ENCODE assay signal across 22 cellular contexts in genomic region chr1:41560496-41560895, GRCh38.
"Had no signal": no experiment of that assay in that cellular context is flagged by ENCODE, and none has a peak within 500 bp of the region (broad histone marks: within the 10 kb centered on the region; RNA-seq: fewer than 3 reads in every experiment).

No MANE protein-coding gene starts in this region.

- ATAC-seq: K562, Panc1, PC-3 had no signal

- H3K4me3 ChIP-seq: K562 had no signal

- H3K27ac ChIP-seq: KMS-11, RWPE1 had no signal

- H3K4me3 Mint-ChIP-seq: IgD-negative memory B cell had no signal

- H3K9ac ChIP-seq: KMS-11, SK-N-SH had no signal

- DNase-seq: Kasumi-1, MM.1S, NCI-H1092 treated with DMSO at 0.1 percent for 48 hours, NCI-H1436, NCI-H187, NCI-H2029, NCI-H2081 treated with DMSO at 0.1 percent for 48 hours, NCI-H2171, NCI-H226, NCI-H446, NCI-H510A, NCI-H524 treated with DMSO at 0.1 percent for 48 hours, NCI-H69, NCI-H774, PC-3, SHP77, SK-N-SH had no signal

- H3K9me3 ChIP-seq: SK-N-SH had no signal

- H3K27me3 Mint-ChIP-seq: IgD-negative memory B cell had no signal

- H3K27ac Mint-ChIP-seq: IgD-negative memory B cell had no signal
